1 cellular context compared by ENCODE assay signal in the genomic region with DNA sequence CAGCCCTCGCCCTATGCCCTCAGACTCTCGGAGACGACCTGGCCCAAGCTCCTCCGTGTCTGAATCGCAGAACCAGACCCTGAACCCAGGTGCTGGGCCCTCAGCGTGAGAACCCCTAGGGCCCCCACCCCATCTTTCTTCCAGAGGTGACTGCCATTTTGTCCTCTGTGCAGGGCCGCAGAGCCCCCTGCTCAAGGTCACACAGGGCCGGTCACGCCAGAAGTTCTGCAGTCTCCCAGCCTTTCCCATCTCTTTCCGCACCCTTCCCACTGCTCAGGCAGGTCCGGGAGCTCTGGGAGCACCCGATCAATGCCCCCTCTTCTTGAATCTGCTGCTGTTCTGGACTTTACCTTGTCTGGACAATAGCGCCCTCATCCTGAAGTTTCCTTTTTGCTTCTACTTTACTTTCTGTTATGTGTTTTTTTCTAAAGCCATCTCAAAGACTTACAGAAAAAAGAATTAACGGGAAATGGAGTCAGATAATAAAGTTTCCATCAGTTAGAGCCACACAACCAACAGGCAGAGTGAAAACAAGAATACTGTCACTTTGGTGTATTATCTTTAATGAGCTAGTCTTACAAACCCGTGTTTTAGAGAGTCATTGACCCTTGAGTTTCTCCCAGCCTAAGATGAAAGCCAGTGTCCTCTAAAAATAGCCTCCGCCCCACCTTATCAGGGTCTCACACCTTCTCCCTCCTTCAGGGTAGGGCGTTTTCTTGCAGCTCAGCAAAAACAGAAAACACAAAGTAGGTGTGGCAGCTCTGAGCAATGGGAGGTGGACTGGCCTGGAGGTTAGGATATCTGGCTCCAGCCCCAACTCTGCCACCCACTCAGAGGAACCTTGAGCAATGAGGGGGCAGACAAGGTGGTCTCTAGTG.
TF ChIP-seq lines count a peak whose summit lies in the region.

No MANE protein-coding gene starts in this region.

TF ChIP-seq in K562, 482 proteins besides CTCF, POLR2A, EP300 and RAD21 (continued from another document and continues in another):
- peak in 1 of 2 experiments; percentile 53; a peak in 1 of 4 replicates for TF ChIP-seq ZNF318 (IDR thresholded peaks at IDR 0.05; ENCODE audit: borderline replicate concordance in 1 of 2, low read depth in 1 of 2)
- TF ChIP-seq SMAD4 (CRISPR knock-in tag; conservative IDR thresholded peaks at IDR 0.05) = peak; percentile 91
- no peak for TF ChIP-seq ZNF695 (CRISPR knock-in tag; IDR thresholded peaks at IDR 0.05)
- peak; percentile 65 for TF ChIP-seq MEIS2 (IDR thresholded peaks at IDR 0.05; ENCODE audit: partially characterized antibody)
- peak; percentile 52 for TF ChIP-seq POLR2B (IDR thresholded peaks at IDR 0.05; ENCODE audit: low read depth, partially characterized antibody)
- peak; percentile 32 for TF ChIP-seq GABPB1 (CRISPR knock-in tag; IDR thresholded peaks at IDR 0.05)
- no peak for TF ChIP-seq NFE2L1 (tag; IDR thresholded peaks at IDR 0.05; ENCODE audit: borderline replicate concordance, low read depth)
- TF ChIP-seq POLR2G (IDR thresholded peaks at IDR 0.05; ENCODE audit: low read depth, low read length) = peak; percentile 60
- TF ChIP-seq NR2C1 (IDR thresholded peaks at IDR 0.05) = no peak
- peak; percentile 36; the same call in 1 of the 2 replicates for TF ChIP-seq NR2C1 (tag; IDR thresholded peaks at IDR 0.05)
- TF ChIP-seq TBP (optimal IDR thresholded peaks at IDR 0.05; ENCODE audit: low read depth, low read length) = peak; percentile 82
- TF ChIP-seq ZNF354B (CRISPR knock-in tag; IDR thresholded peaks at IDR 0.05) = no peak
- TF ChIP-seq MTA2 (IDR thresholded peaks at IDR 0.05; ENCODE audit: low read depth) = peak; percentile 90
- no peak for TF ChIP-seq ZNF212 (CRISPR knock-in tag; IDR thresholded peaks at IDR 0.05)
- TF ChIP-seq TRIM24 (IDR thresholded peaks at IDR 0.05) = peak; percentile 37 to 81; a peak in 2 of 4 replicates
- TF ChIP-seq RBFOX2 (IDR thresholded peaks at IDR 0.05; ENCODE audit: low read depth, low read length) = peak; percentile 63
- peak; percentile 67 for TF ChIP-seq HMGN3 (IDR thresholded peaks at IDR 0.05; ENCODE audit: borderline replicate concordance, extremely low read depth, insufficient read length, low read depth, low read length)
- TF ChIP-seq, protein P1, sequence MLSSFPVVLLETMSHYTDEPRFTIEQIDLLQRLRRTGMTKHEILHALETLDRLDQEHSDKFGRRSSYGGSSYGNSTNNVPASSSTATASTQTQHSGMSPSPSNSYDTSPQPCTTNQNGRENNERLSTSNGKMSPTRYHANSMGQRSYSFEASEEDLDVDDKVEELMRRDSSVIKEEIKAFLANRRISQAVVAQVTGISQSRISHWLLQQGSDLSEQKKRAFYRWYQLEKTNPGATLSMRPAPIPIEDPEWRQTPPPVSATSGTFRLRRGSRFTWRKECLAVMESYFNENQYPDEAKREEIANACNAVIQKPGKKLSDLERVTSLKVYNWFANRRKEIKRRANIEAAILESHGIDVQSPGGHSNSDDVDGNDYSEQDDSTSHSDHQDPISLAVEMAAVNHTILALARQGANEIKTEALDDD (IDR thresholded peaks at IDR 0.05) = peak; percentile 72; the same call in 1 of the 2 replicates
- TF ChIP-seq SUPT5H (IDR thresholded peaks at IDR 0.05) = peak; percentile 42; the same call in 1 of the 2 replicates
- TF ChIP-seq ZNF134 (CRISPR knock-in tag; conservative IDR thresholded peaks at IDR 0.05) = no peak
- peak; percentile 51 for TF ChIP-seq ZBTB7A (IDR thresholded peaks at IDR 0.05; ENCODE audit: borderline replicate concordance, control insufficient read depth, low read depth, low read length)
- no peak for TF ChIP-seq ZNF274 (IDR thresholded peaks at IDR 0.05; ENCODE audit: borderline replicate concordance, low read depth, low read length)
- no peak for TF ChIP-seq ZNF668 (CRISPR knock-in tag; IDR thresholded peaks at IDR 0.05)
- TF ChIP-seq MXI1 (IDR thresholded peaks at IDR 0.05; ENCODE audit: low read depth, low read length) = peak; percentile 43; the same call in 1 of the 2 replicates
- TF ChIP-seq RREB1 (CRISPR knock-in tag; IDR thresholded peaks at IDR 0.05) = 0 out of 2 replicates have a peak, but pooled peaks have one; percentile 33
- peak; percentile 57 for TF ChIP-seq FOSL1 (tag; conservative IDR thresholded peaks at IDR 0.05)
- TF ChIP-seq TCF3 (CRISPR knock-in tag; IDR thresholded peaks at IDR 0.05) = peak; percentile 98
- TF ChIP-seq ZSCAN32 (CRISPR knock-in tag; IDR thresholded peaks at IDR 0.05) = no peak
- TF ChIP-seq NCOA1 (IDR thresholded peaks at IDR 0.05; ENCODE audit: low read depth) = peak; percentile 62; the same call in 1 of the 2 replicates
- TF ChIP-seq RBM17 (IDR thresholded peaks at IDR 0.05; ENCODE audit: borderline replicate concordance, low read depth, low read length) = no peak
- TF ChIP-seq ZC3H4 (CRISPR knock-in tag; IDR thresholded peaks at IDR 0.05; ENCODE audit: borderline replicate concordance) = no peak
- no peak for TF ChIP-seq ZNF282 (CRISPR knock-in tag; IDR thresholded peaks at IDR 0.05)
- TF ChIP-seq, protein P2, sequence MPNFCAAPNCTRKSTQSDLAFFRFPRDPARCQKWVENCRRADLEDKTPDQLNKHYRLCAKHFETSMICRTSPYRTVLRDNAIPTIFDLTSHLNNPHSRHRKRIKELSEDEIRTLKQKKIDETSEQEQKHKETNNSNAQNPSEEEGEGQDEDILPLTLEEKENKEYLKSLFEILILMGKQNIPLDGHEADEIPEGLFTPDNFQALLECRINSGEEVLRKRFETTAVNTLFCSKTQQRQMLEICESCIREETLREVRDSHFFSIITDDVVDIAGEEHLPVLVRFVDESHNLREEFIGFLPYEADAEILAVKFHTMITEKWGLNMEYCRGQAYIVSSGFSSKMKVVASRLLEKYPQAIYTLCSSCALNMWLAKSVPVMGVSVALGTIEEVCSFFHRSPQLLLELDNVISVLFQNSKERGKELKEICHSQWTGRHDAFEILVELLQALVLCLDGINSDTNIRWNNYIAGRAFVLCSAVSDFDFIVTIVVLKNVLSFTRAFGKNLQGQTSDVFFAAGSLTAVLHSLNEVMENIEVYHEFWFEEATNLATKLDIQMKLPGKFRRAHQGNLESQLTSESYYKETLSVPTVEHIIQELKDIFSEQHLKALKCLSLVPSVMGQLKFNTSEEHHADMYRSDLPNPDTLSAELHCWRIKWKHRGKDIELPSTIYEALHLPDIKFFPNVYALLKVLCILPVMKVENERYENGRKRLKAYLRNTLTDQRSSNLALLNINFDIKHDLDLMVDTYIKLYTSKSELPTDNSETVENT (CRISPR knock-in tag; IDR thresholded peaks at IDR 0.05) = no peak
- TF ChIP-seq ZC3H11A (IDR thresholded peaks at IDR 0.05; ENCODE audit: low read depth, low read length) = no peak
- TF ChIP-seq ZFP36 (IDR thresholded peaks at IDR 0.05; ENCODE audit: low read depth, low read length, partially characterized antibody) = peak; percentile 19
- peak; percentile 68 for TF ChIP-seq BHLHE40 (IDR thresholded peaks at IDR 0.05; ENCODE audit: low read length)
- TF ChIP-seq MTA3 (IDR thresholded peaks at IDR 0.05; ENCODE audit: borderline replicate concordance) = peak; percentile 63; the same call in 1 of the 2 replicates
- 0 out of 2 replicates have a peak, but pooled peaks have one; percentile 18 for TF ChIP-seq DMBX1 (CRISPR knock-in tag; IDR thresholded peaks at IDR 0.05; ENCODE audit: borderline replicate concordance)
- peak; percentile 97 for TF ChIP-seq SMARCA4 (IDR thresholded peaks at IDR 0.05)
- TF ChIP-seq CEBPB (tag; IDR thresholded peaks at IDR 0.05) = peak; percentile 42; the same call in 1 of the 2 replicates
- peak; percentile 80 for TF ChIP-seq JUND (IDR thresholded peaks at IDR 0.05; ENCODE audit: borderline replicate concordance, low read depth, low read length)
- peak; percentile 67; the same call in 1 of the 3 replicates for TF ChIP-seq JUND (tag; IDR thresholded peaks at IDR 0.05; ENCODE audit: borderline replicate concordance, low read depth, low read length)
